ENCODE assay signal across 18 cellular contexts in the genomic region with DNA sequence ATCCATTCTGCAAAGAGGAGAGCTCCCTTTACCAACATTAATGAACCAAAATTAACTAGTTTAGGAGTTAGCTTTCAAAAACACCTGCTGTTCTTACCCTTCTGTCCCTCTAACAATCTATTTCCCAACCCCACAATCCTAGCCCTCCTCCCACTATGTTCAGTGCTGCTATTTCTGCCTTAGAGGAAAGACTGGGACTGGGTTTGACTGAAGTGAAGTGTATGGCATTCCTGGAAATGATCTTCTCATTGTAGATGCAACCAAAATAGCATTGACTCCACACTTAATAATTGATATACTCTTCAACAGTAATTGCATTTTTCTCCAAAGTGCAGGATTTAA.
"Had no signal": no experiment of that assay in that cellular context is flagged by ENCODE, and none has a peak within 500 bp of the region (broad histone marks: within the 10 kb centered on the region; RNA-seq: fewer than 3 reads in every experiment).

No MANE protein-coding gene starts in this region.

- DNase-seq: activated CD4-positive, alpha-beta T cell treated with anti-CD3 and anti-CD28 coated beads, Interleukin-2, amount 10 ng/mL, durations not matched to agents 7 days and 5 days; activated CD8-positive, alpha-beta memory T cell treated with anti-CD3 and anti-CD28 coated beads, Interleukin-2, amount 50 U/mL, for 4 hours; activated effector memory CD4-positive, alpha-beta T cell treated with Interleukin-2 at 50 U/mL for 16 hours; activated naive CD4-positive, alpha-beta T cell treated with anti-CD3 and anti-CD28 coated beads, Interleukin-2, amount 50 U/mL, for 16 hours; activated T-cell treated with anti-CD3 and anti-CD28 coated beads, Interleukin-2, amount 50 U/mL, for 4 hours; aorta; head of caudate nucleus; lower lobe of right lung; mucosa of descending colon; naive thymus-derived CD4-positive, alpha-beta T cell; spleen; stimulated activated naive B cell treated with anti-CD40 and anti-IgM and Interleukin-4, amounts not matched to agents 10 μg/mL and 1 μg/mL and 100 μg/mL, for 72 hours; T1000; upper lobe of left lung had no signal

- H3K9me3 Mint-ChIP-seq: activated CD4-positive, alpha-beta T cell treated with anti-CD3 and anti-CD28 coated beads, Interleukin-2, amount 10 ng/mL, durations not matched to agents 7 days and 5 days; activated T-cell treated with anti-CD3 and anti-CD28 coated beads, Interleukin-2, amount 50 U/mL, for 4 hours; naive thymus-derived CD4-positive, alpha-beta T cell; stimulated activated naive B cell treated with anti-CD40 and anti-IgM and Interleukin-4, amounts not matched to agents 10 μg/mL and 1 μg/mL and 100 μg/mL, for 72 hours had no signal

- H3K9me3 ChIP-seq: lower lobe of right lung, mucosa of descending colon, sigmoid colon, spleen, thoracic aorta, upper lobe of left lung had no signal

- H3K36me3 Mint-ChIP-seq: naive thymus-derived CD4-positive, alpha-beta T cell; stimulated activated naive B cell treated with anti-CD40 and anti-IgM and Interleukin-4, amounts not matched to agents 10 μg/mL and 1 μg/mL and 100 μg/mL, for 72 hours had no signal

- H3K4me3 Mint-ChIP-seq: activated CD4-positive, alpha-beta T cell treated with anti-CD3 and anti-CD28 coated beads, Interleukin-2, amount 10 ng/mL, durations not matched to agents 7 days and 5 days; activated T-cell treated with anti-CD3 and anti-CD28 coated beads, Interleukin-2, amount 50 U/mL, for 4 hours; naive thymus-derived CD4-positive, alpha-beta T cell; stimulated activated naive B cell treated with anti-CD40 and anti-IgM and Interleukin-4, amounts not matched to agents 10 μg/mL and 1 μg/mL and 100 μg/mL, for 72 hours had no signal

- H3K27ac Mint-ChIP-seq: activated CD4-positive, alpha-beta T cell treated with anti-CD3 and anti-CD28 coated beads, Interleukin-2, amount 10 ng/mL, durations not matched to agents 7 days and 5 days; stimulated activated naive B cell treated with anti-CD40 and anti-IgM and Interleukin-4, amounts not matched to agents 10 μg/mL and 1 μg/mL and 100 μg/mL, for 72 hours had no signal

- H3K4me3 ChIP-seq: coronary artery, lower lobe of right lung, mucosa of descending colon, sigmoid colon, spleen, thoracic aorta, upper lobe of left lung had no signal

- H3K4me1 ChIP-seq: lower lobe of right lung, sigmoid colon, upper lobe of left lung had no signal

- H3K27me3 ChIP-seq: sigmoid colon, spleen, upper lobe of left lung had no signal

- ATAC-seq: activated CD4-positive, CD25-positive, alpha-beta regulatory T cell treated with anti-CD3 and anti-CD28 coated beads, Interleukin-2, amount 50 U/mL, for 24 hours; activated T-cell treated with anti-CD3 and anti-CD28 coated beads, Interleukin-2, amount 50 U/mL, for 4 hours; lower lobe of right lung; mucosa of descending colon; naive thymus-derived CD4-positive, alpha-beta T cell; stimulated activated naive B cell treated with anti-CD40 and anti-IgM and Interleukin-4, amounts not matched to agents 10 μg/mL and 1 μg/mL and 100 μg/mL, for 72 hours had no signal

- H3K27me3 Mint-ChIP-seq: activated CD4-positive, alpha-beta T cell treated with anti-CD3 and anti-CD28 coated beads, Interleukin-2, amount 10 ng/mL, durations not matched to agents 7 days and 5 days had no signal

- H3K36me3 ChIP-seq: lower lobe of right lung, sigmoid colon, spleen, thoracic aorta, upper lobe of left lung had no signal

- H3K27ac ChIP-seq: coronary artery, lower lobe of right lung, sigmoid colon, spleen, thoracic aorta, upper lobe of left lung had no signal
